In the genomic region with DNA sequence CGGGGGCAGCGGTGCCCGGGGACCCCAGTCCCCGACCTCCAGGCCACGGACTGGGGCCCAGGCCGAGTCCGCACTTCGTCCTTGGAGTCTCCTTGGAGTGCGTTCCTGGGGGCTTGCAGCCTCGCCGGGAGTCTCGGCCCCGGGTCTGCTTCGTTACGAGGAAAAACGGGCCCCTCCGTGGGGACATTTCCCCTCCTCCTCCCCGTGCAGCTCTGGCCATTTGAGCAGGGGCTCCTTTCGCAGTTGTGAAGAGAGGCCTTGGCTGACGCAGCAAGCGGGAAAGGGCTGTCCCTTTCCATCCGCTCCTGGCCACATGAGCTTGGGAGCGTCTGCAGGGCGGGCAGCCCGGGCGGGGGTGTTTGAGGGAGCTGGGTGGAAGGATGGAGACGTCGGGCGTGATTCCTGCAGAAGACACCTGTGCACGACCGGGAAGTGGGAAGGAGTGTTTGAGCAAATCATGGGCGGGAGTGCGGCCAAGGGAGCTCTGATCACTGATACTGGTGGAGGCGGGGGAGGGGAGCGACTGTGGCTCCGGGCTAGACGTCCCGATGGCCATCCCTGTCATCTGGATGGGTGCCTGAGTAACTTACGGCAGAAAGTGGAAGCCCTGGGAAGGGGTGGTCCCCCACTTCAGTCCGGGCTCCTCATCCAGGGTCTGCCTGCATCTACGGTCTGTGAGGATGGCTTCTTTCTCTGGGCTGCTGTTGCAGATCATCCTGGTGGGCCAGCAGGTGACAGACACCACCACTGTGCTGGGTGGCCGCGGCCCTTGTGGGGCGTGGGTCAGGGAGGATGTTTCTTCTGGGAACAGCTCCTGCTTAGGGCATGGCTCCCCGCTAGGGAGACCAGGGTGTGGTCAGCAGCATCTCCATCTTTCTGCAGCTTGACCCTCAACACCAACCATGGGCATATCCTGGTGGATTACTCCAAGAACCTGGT, we compare ENCODE assay signal across 8 cellular contexts. TPM values are rescaled to one million over a fixed set of nuclear protein-coding genes. Genes with fewer than 3 reads are reported as not detected.
DNase-seq lines count a peak whose midpoint lies in the region; ATAC-seq and TF ChIP-seq lines count a peak whose summit lies in the region.

No MANE protein-coding gene starts in this region.

- H3K9ac ChIP-seq in colonic mucosa (ENCODE audit: low read depth in 2 of 2, low read length in 2 of 2), result peak overlapping the region; percentile 74 to 88

- no peaks in the 10 kb centered on the region for H3K9me3 Mint-ChIP-seq in stimulated activated effector memory CD8-positive, alpha-beta T cell treated with anti-CD3 and anti-CD28 coated beads, Interleukin-12 subunit alpha, Interleukin-12 subunit beta, amount 100 ng/mL, for 72 hours

- peaks cover 3% of the 10 kb centered on the region; the same call in 1 of the 2 replicates for H3K4me1 ChIP-seq in SJCRH30
- H3K4me1 ChIP-seq in colonic mucosa, result peaks cover 13% of the 10 kb centered on the region

- TF ChIP-seq CTCF in colonic mucosa (IDR thresholded peaks at IDR 0.05), result no peak

- ATAC-seq in HG02970 (IDR thresholded peaks at IDR 0.05; ENCODE audit: low FRiP score, unreplicated experiment) (peak; percentile 12), GM18861 (IDR thresholded peaks at IDR 0.05; ENCODE audit: unreplicated experiment) (no peak)
- ATAC-seq in stimulated activated effector memory CD8-positive, alpha-beta T cell treated with anti-CD3 and anti-CD28 coated beads, Interleukin-12 subunit alpha, Interleukin-12 subunit beta, amount 100 ng/mL, for 72 hours, result peak; percentile 2

- H3K27ac ChIP-seq in SJCRH30 (peak overlapping the region; percentile 17; the same call in 1 of the 2 replicates), colonic mucosa (peak overlapping the region; percentile 77)

- peak overlapping the region; percentile 98 for H3K27ac Mint-ChIP-seq in stimulated activated effector memory CD8-positive, alpha-beta T cell treated with anti-CD3 and anti-CD28 coated beads, Interleukin-12 subunit alpha, Interleukin-12 subunit beta, amount 100 ng/mL, for 72 hours

- H3K4me3 Mint-ChIP-seq in stimulated activated effector memory CD8-positive, alpha-beta T cell treated with anti-CD3 and anti-CD28 coated beads, Interleukin-12 subunit alpha, Interleukin-12 subunit beta, amount 100 ng/mL, for 72 hours, result peak overlapping the region; percentile 98

- H3K9me3 ChIP-seq in SJCRH30 (replicated peaks) (no peaks in the 10 kb centered on the region), colonic mucosa (no peaks in the 10 kb centered on the region)

- peak; percentile 68 for DNase-seq in GM03348 (ENCODE audit: low spot score)
- DNase-seq in SJCRH30, result peak; percentile 51 to 58
- peak; percentile 74 for DNase-seq in colonic mucosa
- DNase-seq in left kidney (ENCODE audit: low read depth, low spot score), result peak; percentile 72
- peak in 1 of 2 donors; percentile 65 for DNase-seq in stimulated activated effector memory CD8-positive, alpha-beta T cell treated with anti-CD3 and anti-CD28 coated beads, Interleukin-12 subunit alpha, Interleukin-12 subunit beta, amount 100 ng/mL, for 72 hours (ENCODE audit: low spot score in 2 of 2)
- no peak for DNase-seq in DMS153 treated with DMSO at 0.1 percent for 48 hours (lab: John Stamatoyannopoulos, UW; ENCODE audit: unreplicated experiment)

- peaks cover 72% of the 10 kb centered on the region for H3K4me1 Mint-ChIP-seq in stimulated activated effector memory CD8-positive, alpha-beta T cell treated with anti-CD3 and anti-CD28 coated beads, Interleukin-12 subunit alpha, Interleukin-12 subunit beta, amount 100 ng/mL, for 72 hours

- no peaks in the 10 kb centered on the region for H3K27me3 ChIP-seq in SJCRH30
- H3K27me3 ChIP-seq in colonic mucosa, result no peaks in the 10 kb centered on the region

- H3K36me3 ChIP-seq in SJCRH30 (peaks cover 35% of the 10 kb centered on the region), colonic mucosa (peaks cover 6% of the 10 kb centered on the region)

- intact Hi-C loops in colonic mucosa (cut with DNase I), result loop anchor here (10.0 kb wide), 1 partner anchor 69 kb away; no protein-coding TSS in a partner anchor

- H3K4me3 ChIP-seq in SJCRH30 (peak overlapping the region; percentile 93), colonic mucosa (peak overlapping the region; percentile 100)

- H3K36me3 Mint-ChIP-seq in stimulated activated effector memory CD8-positive, alpha-beta T cell treated with anti-CD3 and anti-CD28 coated beads, Interleukin-12 subunit alpha, Interleukin-12 subunit beta, amount 100 ng/mL, for 72 hours, result peaks cover 11% of the 10 kb centered on the region

RNA-seq across cellular contexts. Expression of gene GPI, which starts 0.7 kb away (rescaled TPM):
- 239 and 241 TPM in 2 replicates for total RNA-seq in SJCRH30 (2014; rRNA removed; shearing (Covaris generic))
- 100 to 1,000 TPM; 470 to 592 TPM for total RNA-seq in colonic mucosa

RNA-seq across cellular contexts. Expression of gene PDCD2L, which starts 38.5 kb away (rescaled TPM):
- total RNA-seq in SJCRH30 (2014; rRNA removed; shearing (Covaris generic)), result 15.7 and 17.2 TPM in 2 replicates
- total RNA-seq in colonic mucosa, result 1 to 10 TPM; 5.9 to 9.9 TPM
